ENCODE assay signal across 11 cellular contexts in the genomic region with DNA sequence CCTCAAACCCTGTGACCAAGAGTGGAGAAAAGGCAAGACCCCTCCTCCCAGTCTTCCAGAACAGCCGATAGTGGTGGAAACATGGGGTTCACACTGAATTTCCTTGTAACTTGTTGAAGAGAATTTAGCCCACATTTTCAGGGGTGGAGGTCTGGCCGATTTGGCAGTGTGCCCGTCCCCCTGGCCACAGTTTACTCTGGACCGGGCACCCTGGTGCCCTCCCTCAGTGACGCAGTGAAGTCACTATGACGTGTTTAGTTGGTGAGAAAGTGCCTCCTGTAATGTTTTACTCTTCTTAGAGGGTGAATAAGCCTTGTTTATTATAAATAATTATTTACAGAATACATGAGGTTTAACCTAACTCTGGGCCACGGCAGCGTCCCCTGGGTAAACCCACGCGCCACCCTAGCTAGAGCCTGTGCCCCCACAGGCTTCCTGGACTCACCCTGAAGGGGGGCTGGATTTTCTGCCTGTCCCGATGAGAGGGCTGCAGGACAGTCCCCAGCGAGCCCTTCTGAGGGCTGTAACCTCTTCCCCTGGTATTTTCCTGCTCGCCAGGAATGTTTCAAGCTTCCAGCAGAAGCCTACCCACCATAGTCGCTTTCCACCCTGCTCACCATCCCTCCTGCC.
DNase-seq lines count a peak whose midpoint lies in the region; ATAC-seq, FAIRE-seq and TF ChIP-seq lines count a peak whose summit lies in the region.
"Had no signal": no experiment of that assay in that cellular context is flagged by ENCODE, and none has a peak within 500 bp of the region (broad histone marks: within the 10 kb centered on the region; RNA-seq: fewer than 3 reads in every experiment).

No MANE protein-coding gene starts in this region.

- no peak overlapping the region for H3K23ac ChIP-seq in H1 (ENCODE audit: insufficient read length)

- no peak for ATAC-seq in pancreas
- ATAC-seq: left ventricle myocardium superior had no signal

- FAIRE-seq in H1 (lab: Jason Lieb, UNC): no peak
- FAIRE-seq in pancreas (lab: Jason Lieb, UNC): no peak
- FAIRE-seq: frontal cortex had no signal

- POLR2A ChIA-PET in RWPE1 (lab: Yijun Ruan, JAX; ENCODE audit: low non-redundant PET) (no interaction called here), H1 (lab: Charles Lee; ENCODE audit: partially characterized antibody) (interaction anchor here (0.6 to 1.1 kb wide), 4 partner anchors 8 to 725 kb away, joined by 3 to 6 read pairs (median 3); no protein-coding TSS in a partner anchor)

- H2AFZ ChIP-seq in H1 (ENCODE audit: low read length): no peak overlapping the region

- H3K4me2 ChIP-seq in H1 (ENCODE audit: insufficient read depth in 1 of 2, low read depth in 2 of 2, low read length in 2 of 2): no peak overlapping the region

- H3K23me2 ChIP-seq in H1 (ENCODE audit: low read depth, low read length): peaks cover 1% of the 10 kb centered on the region; the same call in 1 of the 2 replicates

- H3K27me3 ChIP-seq in GM06990 (replicated peaks; ENCODE audit: control insufficient read depth, insufficient read depth, low read length): no peaks in the 10 kb centered on the region
- no peaks in the 10 kb centered on the region for H3K27me3 ChIP-seq in H1 (replicated peaks in 1 of 4; ENCODE audit: control insufficient read depth in 3 of 4, extremely low read depth in 1 of 4, insufficient read depth in 3 of 4, low read length in 3 of 4)
- no peaks in the 10 kb centered on the region for H3K27me3 ChIP-seq in WERI-Rb-1 (ENCODE audit: insufficient read depth, low read depth, severe bottlenecking)
- H3K27me3 ChIP-seq in pancreas: no peaks in the 10 kb centered on the region

- H2BK12ac ChIP-seq in H1 (ENCODE audit: low read depth, low read length): no peak overlapping the region

- H3K4me3 ChIP-seq in GM06990 (replicated peaks; ENCODE audit: low read depth, low read length): peak overlapping the region; percentile 90
- no peak overlapping the region for H3K4me3 ChIP-seq in H1 (ENCODE audit: extremely low read depth in 1 of 4, insufficient read depth in 2 of 4, low read depth in 3 of 4, low read length in 4 of 4)
- peak overlapping the region in 3 of 7 experiments; percentile 6 to 18 (median 14) for H3K4me3 ChIP-seq in skin epidermis
- no peak overlapping the region for H3K4me3 ChIP-seq in WERI-Rb-1 (ENCODE audit: low read depth, low read length)
- H3K4me3 ChIP-seq in pancreas: no peak overlapping the region

- peaks cover 12% of the 10 kb centered on the region for H3K36me3 ChIP-seq in GM06990 (ENCODE audit: control insufficient read depth, insufficient read depth, low read length)
- H3K36me3 ChIP-seq in H1 (ENCODE audit: control insufficient read depth in 2 of 4, insufficient read depth in 4 of 4, low read length in 3 of 4): no peaks in the 10 kb centered on the region
- H3K36me3 ChIP-seq in WERI-Rb-1: peaks cover 57% of the 10 kb centered on the region
- H3K36me3 ChIP-seq in pancreas: no peaks in the 10 kb centered on the region

- TF ChIP-seq RAD21 in H1 (IDR thresholded peaks at IDR 0.05 in 1 of 2, conservative IDR thresholded peaks at IDR 0.05 in 1 of 2; ENCODE audit: low read depth in 2 of 2, low read length in 2 of 2): no peak

- no peak overlapping the region for H3K56ac ChIP-seq in H1 (replicated peaks; ENCODE audit: insufficient read length, low read depth, low read length)

- H3K9me3 ChIP-seq in H1 (ENCODE audit: insufficient read depth in 2 of 2, low read depth in 1 of 2, low read length in 1 of 2) (no peaks in the 10 kb centered on the region), WERI-Rb-1 (ENCODE audit: severe bottlenecking) (no peaks in the 10 kb centered on the region), pancreas (no peaks in the 10 kb centered on the region)

- TF ChIP-seq EP300 in H1 (IDR thresholded peaks at IDR 0.05; ENCODE audit: borderline replicate concordance in 1 of 2, low read depth in 2 of 2, low read length in 2 of 2): no peak

- H2AK5ac ChIP-seq in H1 (ENCODE audit: low read depth, low read length): no peak overlapping the region

- no peak overlapping the region; the same call in 1 of the 2 replicates for H4K8ac ChIP-seq in H1 (ENCODE audit: extremely low read depth, insufficient read depth, low read length)

- CTCF ChIA-PET in RWPE1 (lab: Yijun Ruan, JAX) (interaction anchor here (0.6 kb wide), 2 partner anchors 8 to 944 kb away, joined by 3 to 4 read pairs; no protein-coding TSS in a partner anchor), H1 (lab: Charles Lee; ENCODE audit: partially characterized antibody) (interaction anchor here (1.3 to 2.3 kb wide), 3 partner anchors 11 to 27 kb away, joined by 4 to 13 read pairs (median 5); no protein-coding TSS in a partner anchor)

- intact Hi-C loops in pancreas (cut with DNase I): no loop called here

- WGBS in H1 (ENCODE audit: extremely low coverage in 1 of 2, insufficient coverage in 1 of 2, insufficient read length in 1 of 2, insufficient replicate concordance in 2 of 2, low coverage in 1 of 2, low lambda C conversion rate in 2 of 2, missing lambda C conversion rate in 1 of 2), 2 experiments: 90% methylated on average over 14 of the region's 14 CpGs; no CpG with 5 or more reads in 1 of the 2 experiments
- 80 to 83% methylated on average over 14 of the region's 14 CpGs for WGBS in pancreas, 2 donors

- H4K91ac ChIP-seq in H1 (replicated peaks; ENCODE audit: insufficient read length, low read length): no peak overlapping the region

- H2BK20ac ChIP-seq in H1 (ENCODE audit: low read length): no peak overlapping the region

- H3K79me1 ChIP-seq in H1 (ENCODE audit: low read depth, low read length): peaks cover 21% of the 10 kb centered on the region

- no peak overlapping the region for H2BK15ac ChIP-seq in H1 (ENCODE audit: low read length)

- no peak overlapping the region for H3K14ac ChIP-seq in H1 (ENCODE audit: insufficient read length)

- no peak overlapping the region for H3K18ac ChIP-seq in H1 (ENCODE audit: extremely low read depth, low read length)

- no peak for TF ChIP-seq POLR2A in H1 (IDR thresholded peaks at IDR 0.05; ENCODE audit: control extremely low read depth in 1 of 2, low read depth in 2 of 2, low read length in 2 of 2)

- H3K4ac ChIP-seq in H1 (replicated peaks; ENCODE audit: insufficient read length, low read depth, low read length): no peak overlapping the region

- peak overlapping the region; percentile 98 for H3K27ac ChIP-seq in RWPE1
- no peak overlapping the region for H3K27ac ChIP-seq in H1 (ENCODE audit: low read depth, low read length)
- peak overlapping the region in 18 of 21 experiments; percentile 13 to 99 (median 88) for H3K27ac ChIP-seq in skin epidermis
- no peak overlapping the region for H3K27ac ChIP-seq in WERI-Rb-1
- H3K27ac ChIP-seq in pancreas: no peak overlapping the region

- peaks cover 18 to 94% of the 10 kb centered on the region in 2 experiments for H3K79me2 ChIP-seq in H1 (ENCODE audit: control insufficient read depth in 1 of 2, insufficient read depth in 2 of 2, low read length in 2 of 2)

- H3K9ac ChIP-seq in H1 (replicated peaks in 1 of 4; ENCODE audit: extremely low read depth in 1 of 4, low read depth in 3 of 4, low read length in 3 of 4): no peak overlapping the region

- DNase-seq in GM06990 (ENCODE audit: extremely low read depth, insufficient read length) (no peak), RWPE1 (ENCODE audit: low spot score) (no peak), H1 (ENCODE audit: low read depth in 1 of 2, low spot score in 2 of 2) (no peak), WERI-Rb-1 (no peak), DMS53 (lab: John Stamatoyannopoulos, UW) (no peak), pancreas (no peak)
- DNase-seq: Kasumi-1, left ventricle myocardium superior, NCI-H2227 treated with DMSO at 0.1 percent for 48 hours had no signal

- H3K4me1 ChIP-seq in H1 (replicated peaks in 1 of 4; ENCODE audit: control insufficient read depth in 3 of 4, insufficient read depth in 4 of 4, low read length in 3 of 4) (peaks cover 11 to 29% (median 19%) of the 10 kb centered on the region in 4 experiments; a peak in 6 of 7 replicates), pancreas (peaks cover 0 to 12% (median 0%) of the 10 kb centered on the region in 3 donors)

- H2BK5ac ChIP-seq in H1 (ENCODE audit: low read depth, low read length): peak overlapping the region; percentile 28; the same call in 1 of the 2 replicates

- no peak for TF ChIP-seq CTCF in GM06990 (IDR thresholded peaks at IDR 0.05; ENCODE audit: insufficient read depth, low read length, poor library complexity, severe bottlenecking)
- no peak for TF ChIP-seq CTCF in RWPE1 (conservative IDR thresholded peaks at IDR 0.05; ENCODE audit: low read depth)
- no peak for TF ChIP-seq CTCF in H1 (IDR thresholded peaks at IDR 0.05; ENCODE audit: control extremely low read depth in 1 of 3, insufficient read depth in 1 of 3, low read depth in 1 of 3, low read length in 3 of 3)
- no peak for TF ChIP-seq CTCF in WERI-Rb-1 (IDR thresholded peaks at IDR 0.05; ENCODE audit: low read depth, low read length)
- no peak for TF ChIP-seq CTCF in pancreas (IDR thresholded peaks at IDR 0.05)

- H4K20me1 ChIP-seq in H1 (replicated peaks in 1 of 2; ENCODE audit: control insufficient read depth in 1 of 2, insufficient read depth in 2 of 2, low read length in 2 of 2): peaks cover 10 to 17% of the 10 kb centered on the region in 2 experiments

- no peak overlapping the region for H4K5ac ChIP-seq in H1 (ENCODE audit: insufficient read length, low read depth, low read length)

- no peak overlapping the region for H2BK120ac ChIP-seq in H1 (replicated peaks; ENCODE audit: low read depth, low read length)

TF ChIP-seq in H1, 55 proteins besides CTCF, POLR2A, EP300 and RAD21 (continues in another document):
- no peak for TF ChIP-seq CTBP2 (IDR thresholded peaks at IDR 0.05; ENCODE audit: borderline replicate concordance, insufficient read depth, insufficient read length, low read length)
- no peak for TF ChIP-seq YY1 (IDR thresholded peaks at IDR 0.05; ENCODE audit: low read depth, low read length)
- TF ChIP-seq CEBPB (IDR thresholded peaks at IDR 0.05; ENCODE audit: low read depth, low read length): no peak
- no peak for TF ChIP-seq POLR2AphosphoS5 (IDR thresholded peaks at IDR 0.05; ENCODE audit: low read depth, low read length)
- TF ChIP-seq, protein P1, sequence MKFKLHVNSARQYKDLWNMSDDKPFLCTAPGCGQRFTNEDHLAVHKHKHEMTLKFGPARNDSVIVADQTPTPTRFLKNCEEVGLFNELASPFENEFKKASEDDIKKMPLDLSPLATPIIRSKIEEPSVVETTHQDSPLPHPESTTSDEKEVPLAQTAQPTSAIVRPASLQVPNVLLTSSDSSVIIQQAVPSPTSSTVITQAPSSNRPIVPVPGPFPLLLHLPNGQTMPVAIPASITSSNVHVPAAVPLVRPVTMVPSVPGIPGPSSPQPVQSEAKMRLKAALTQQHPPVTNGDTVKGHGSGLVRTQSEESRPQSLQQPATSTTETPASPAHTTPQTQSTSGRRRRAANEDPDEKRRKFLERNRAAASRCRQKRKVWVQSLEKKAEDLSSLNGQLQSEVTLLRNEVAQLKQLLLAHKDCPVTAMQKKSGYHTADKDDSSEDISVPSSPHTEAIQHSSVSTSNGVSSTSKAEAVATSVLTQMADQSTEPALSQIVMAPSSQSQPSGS (IDR thresholded peaks at IDR 0.05; ENCODE audit: low read length): no peak
- TF ChIP-seq SP2 (IDR thresholded peaks at IDR 0.05; ENCODE audit: low read length): no peak
- TF ChIP-seq ZNF274 (IDR thresholded peaks at IDR 0.05; ENCODE audit: borderline replicate concordance, extremely low read depth, low read length): no peak
- TF ChIP-seq SIX5 (IDR thresholded peaks at IDR 0.05; ENCODE audit: low read depth, low read length): no peak

Comparison
In these comparisons a context has a peak if more than half of its experiments do, and no peak if none do; other contexts are left out.
1. H3K27ac ChIP-seq: peak in RWPE1 (single experiment) and skin epidermis (18 of 21); none in H1 (single experiment), WERI-Rb-1 (single experiment) and pancreas (0 of 4).